Comparison of ENCODE assay signal across 1 cellular context in genomic region chr7:50662996-50663395, GRCh38.
TF ChIP-seq lines count a peak whose summit lies in the region.

No MANE protein-coding gene starts in this region.

TF ChIP-seq in SK-N-SH, 30 proteins besides CTCF, POLR2A, EP300 and RAD21:
- no peak for TF ChIP-seq FOXJ3 (CRISPR knock-in tag; IDR thresholded peaks at IDR 0.05)
- no peak for TF ChIP-seq NRF1 (IDR thresholded peaks at IDR 0.05; ENCODE audit: low read depth, low read length)
- TF ChIP-seq MEF2A (IDR thresholded peaks at IDR 0.05; ENCODE audit: borderline replicate concordance, low read depth), result no peak
- TF ChIP-seq MXI1 (IDR thresholded peaks at IDR 0.05; ENCODE audit: low read depth, low read length), result no peak
- TF ChIP-seq TAF1 (IDR thresholded peaks at IDR 0.05; ENCODE audit: borderline replicate concordance, low read depth, low read length), result no peak
- TF ChIP-seq RFX5 (IDR thresholded peaks at IDR 0.05; ENCODE audit: low read length), result no peak
- no peak for TF ChIP-seq POLR2AphosphoS5 (IDR thresholded peaks at IDR 0.05; ENCODE audit: low read depth, low read length)
- TF ChIP-seq, protein P1, sequence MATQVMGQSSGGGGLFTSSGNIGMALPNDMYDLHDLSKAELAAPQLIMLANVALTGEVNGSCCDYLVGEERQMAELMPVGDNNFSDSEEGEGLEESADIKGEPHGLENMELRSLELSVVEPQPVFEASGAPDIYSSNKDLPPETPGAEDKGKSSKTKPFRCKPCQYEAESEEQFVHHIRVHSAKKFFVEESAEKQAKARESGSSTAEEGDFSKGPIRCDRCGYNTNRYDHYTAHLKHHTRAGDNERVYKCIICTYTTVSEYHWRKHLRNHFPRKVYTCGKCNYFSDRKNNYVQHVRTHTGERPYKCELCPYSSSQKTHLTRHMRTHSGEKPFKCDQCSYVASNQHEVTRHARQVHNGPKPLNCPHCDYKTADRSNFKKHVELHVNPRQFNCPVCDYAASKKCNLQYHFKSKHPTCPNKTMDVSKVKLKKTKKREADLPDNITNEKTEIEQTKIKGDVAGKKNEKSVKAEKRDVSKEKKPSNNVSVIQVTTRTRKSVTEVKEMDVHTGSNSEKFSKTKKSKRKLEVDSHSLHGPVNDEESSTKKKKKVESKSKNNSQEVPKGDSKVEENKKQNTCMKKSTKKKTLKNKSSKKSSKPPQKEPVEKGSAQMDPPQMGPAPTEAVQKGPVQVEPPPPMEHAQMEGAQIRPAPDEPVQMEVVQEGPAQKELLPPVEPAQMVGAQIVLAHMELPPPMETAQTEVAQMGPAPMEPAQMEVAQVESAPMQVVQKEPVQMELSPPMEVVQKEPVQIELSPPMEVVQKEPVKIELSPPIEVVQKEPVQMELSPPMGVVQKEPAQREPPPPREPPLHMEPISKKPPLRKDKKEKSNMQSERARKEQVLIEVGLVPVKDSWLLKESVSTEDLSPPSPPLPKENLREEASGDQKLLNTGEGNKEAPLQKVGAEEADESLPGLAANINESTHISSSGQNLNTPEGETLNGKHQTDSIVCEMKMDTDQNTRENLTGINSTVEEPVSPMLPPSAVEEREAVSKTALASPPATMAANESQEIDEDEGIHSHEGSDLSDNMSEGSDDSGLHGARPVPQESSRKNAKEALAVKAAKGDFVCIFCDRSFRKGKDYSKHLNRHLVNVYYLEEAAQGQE (IDR thresholded peaks at IDR 0.05; ENCODE audit: low read depth, low read length), result no peak
- TF ChIP-seq JUND (IDR thresholded peaks at IDR 0.05), result no peak
- no peak for TF ChIP-seq ZBTB33 (IDR thresholded peaks at IDR 0.05; ENCODE audit: borderline replicate concordance, low read depth)
- TF ChIP-seq, protein P2, sequence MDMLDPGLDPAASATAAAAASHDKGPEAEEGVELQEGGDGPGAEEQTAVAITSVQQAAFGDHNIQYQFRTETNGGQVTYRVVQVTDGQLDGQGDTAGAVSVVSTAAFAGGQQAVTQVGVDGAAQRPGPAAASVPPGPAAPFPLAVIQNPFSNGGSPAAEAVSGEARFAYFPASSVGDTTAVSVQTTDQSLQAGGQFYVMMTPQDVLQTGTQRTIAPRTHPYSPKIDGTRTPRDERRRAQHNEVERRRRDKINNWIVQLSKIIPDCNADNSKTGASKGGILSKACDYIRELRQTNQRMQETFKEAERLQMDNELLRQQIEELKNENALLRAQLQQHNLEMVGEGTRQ (IDR thresholded peaks at IDR 0.05; ENCODE audit: borderline replicate concordance, low read depth, low read length), result no peak
- no peak for TF ChIP-seq GATA2 (CRISPR knock-in tag; IDR thresholded peaks at IDR 0.05)
- TF ChIP-seq SIN3A (IDR thresholded peaks at IDR 0.05; ENCODE audit: borderline replicate concordance, low read depth, low read length), result no peak
- no peak for TF ChIP-seq TEAD4 (IDR thresholded peaks at IDR 0.05; ENCODE audit: borderline replicate concordance, insufficient read depth)
- no peak for TF ChIP-seq YY1 (IDR thresholded peaks at IDR 0.05; ENCODE audit: low read depth)
- TF ChIP-seq, protein P3, sequence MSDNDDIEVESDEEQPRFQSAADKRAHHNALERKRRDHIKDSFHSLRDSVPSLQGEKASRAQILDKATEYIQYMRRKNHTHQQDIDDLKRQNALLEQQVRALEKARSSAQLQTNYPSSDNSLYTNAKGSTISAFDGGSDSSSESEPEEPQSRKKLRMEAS (IDR thresholded peaks at IDR 0.05; ENCODE audit: low read depth), result no peak
- TF ChIP-seq, protein P4, sequence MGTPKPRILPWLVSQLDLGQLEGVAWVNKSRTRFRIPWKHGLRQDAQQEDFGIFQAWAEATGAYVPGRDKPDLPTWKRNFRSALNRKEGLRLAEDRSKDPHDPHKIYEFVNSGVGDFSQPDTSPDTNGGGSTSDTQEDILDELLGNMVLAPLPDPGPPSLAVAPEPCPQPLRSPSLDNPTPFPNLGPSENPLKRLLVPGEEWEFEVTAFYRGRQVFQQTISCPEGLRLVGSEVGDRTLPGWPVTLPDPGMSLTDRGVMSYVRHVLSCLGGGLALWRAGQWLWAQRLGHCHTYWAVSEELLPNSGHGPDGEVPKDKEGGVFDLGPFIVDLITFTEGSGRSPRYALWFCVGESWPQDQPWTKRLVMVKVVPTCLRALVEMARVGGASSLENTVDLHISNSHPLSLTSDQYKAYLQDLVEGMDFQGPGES (IDR thresholded peaks at IDR 0.05; ENCODE audit: low read depth, low read length), result no peak
- TF ChIP-seq ELF1 (IDR thresholded peaks at IDR 0.05), result no peak
